18 cellular contexts compared by ENCODE assay signal in the genomic region with DNA sequence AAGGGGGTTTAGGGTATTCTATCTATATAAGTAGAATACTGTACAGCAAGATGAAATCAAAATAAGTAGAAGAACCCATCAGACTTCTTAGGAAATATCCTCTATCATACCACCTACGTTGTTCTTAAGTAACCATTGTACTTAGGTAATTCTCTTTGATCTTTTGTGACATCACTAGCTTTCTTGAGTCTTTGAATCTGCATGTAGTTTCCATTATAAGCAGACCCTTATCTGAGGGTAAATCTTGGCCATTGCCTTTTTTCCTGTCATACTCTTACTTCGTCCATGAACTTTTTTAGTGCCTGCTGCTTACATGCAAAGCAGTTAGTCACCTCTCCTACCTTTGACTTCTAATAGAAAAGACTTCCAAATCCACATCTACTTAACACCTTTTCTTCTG. TPM values are rescaled to one million over a fixed set of nuclear protein-coding genes. Genes with fewer than 3 reads are reported as not detected.
DNase-seq lines count a peak whose midpoint lies in the region; ATAC-seq and TF ChIP-seq lines count a peak whose summit lies in the region.
"Had no signal": no experiment of that assay in that cellular context is flagged by ENCODE, and none has a peak within 500 bp of the region (broad histone marks: within the 10 kb centered on the region; RNA-seq: fewer than 3 reads in every experiment).

No MANE protein-coding gene starts in this region.

- peak overlapping the region; percentile 3 for H3K4me3 Mint-ChIP-seq in activated CD4-positive, alpha-beta T cell treated with anti-CD3 and anti-CD28 coated beads, Interleukin-2, amount 10 ng/mL, durations not matched to agents 24 days and 14 days
- H3K4me3 Mint-ChIP-seq in T-helper 17 cell, result peak overlapping the region; percentile 59
- H3K4me3 Mint-ChIP-seq in central memory CD8-positive, alpha-beta T cell, result peak overlapping the region; percentile 16

- H3K27me3 Mint-ChIP-seq in activated CD4-positive, alpha-beta T cell treated with anti-CD3 and anti-CD28 coated beads, Interleukin-2, amount 10 ng/mL, durations not matched to agents 24 days and 14 days, result no peaks in the 10 kb centered on the region
- no peaks in the 10 kb centered on the region for H3K27me3 Mint-ChIP-seq in T-helper 17 cell
- H3K27me3 Mint-ChIP-seq in central memory CD8-positive, alpha-beta T cell, result no peaks in the 10 kb centered on the region

- TF ChIP-seq CTCF in GM10266 (IDR thresholded peaks at IDR 0.05; ENCODE audit: control insufficient read depth, insufficient read depth, low read depth, missing control alignments), result no peak

- H3K9me3 Mint-ChIP-seq in activated CD4-positive, alpha-beta T cell treated with anti-CD3 and anti-CD28 coated beads, Interleukin-2, amount 10 ng/mL, durations not matched to agents 24 days and 14 days, result no peaks in the 10 kb centered on the region
- H3K9me3 Mint-ChIP-seq in central memory CD8-positive, alpha-beta T cell, result no peaks in the 10 kb centered on the region

- peaks cover 48% of the 10 kb centered on the region for H3K36me3 Mint-ChIP-seq in activated CD4-positive, alpha-beta T cell treated with anti-CD3 and anti-CD28 coated beads, Interleukin-2, amount 10 ng/mL, durations not matched to agents 24 days and 14 days (ENCODE audit: low read depth)
- peaks cover 7% of the 10 kb centered on the region for H3K36me3 Mint-ChIP-seq in T-helper 17 cell (ENCODE audit: low read depth)
- H3K36me3 Mint-ChIP-seq in central memory CD8-positive, alpha-beta T cell (ENCODE audit: insufficient read depth), result peaks cover 50% of the 10 kb centered on the region

- no peaks in the 10 kb centered on the region for H3K9me3 ChIP-seq in T-helper 17 cell (ENCODE audit: control insufficient read depth, low read length, poor library complexity, severe bottlenecking)
- H3K9me3 ChIP-seq: ascending aorta, tibial nerve had no signal

- peak; percentile 21 for ATAC-seq in T-helper 17 cell
- no peak for ATAC-seq in central memory CD8-positive, alpha-beta T cell (replicated peaks; ENCODE audit: extremely low read depth, poor library complexity, severe bottlenecking)

- intact Hi-C loops in activated CD4-positive, alpha-beta T cell treated with anti-CD3 and anti-CD28 coated beads, Interleukin-2, amount 10 ng/mL, durations not matched to agents 24 days and 14 days (cut with micrococcal nuclease), result no loop called here

- H3K27ac Mint-ChIP-seq in activated CD4-positive, alpha-beta T cell treated with anti-CD3 and anti-CD28 coated beads, Interleukin-2, amount 10 ng/mL, durations not matched to agents 24 days and 14 days, result peak overlapping the region; percentile 68
- H3K27ac Mint-ChIP-seq in T-helper 17 cell, result peak overlapping the region; percentile 71
- H3K27ac Mint-ChIP-seq in central memory CD8-positive, alpha-beta T cell (ENCODE audit: low read depth), result peak overlapping the region; percentile 14

- H3K4me1 Mint-ChIP-seq in activated CD4-positive, alpha-beta T cell treated with anti-CD3 and anti-CD28 coated beads, Interleukin-2, amount 10 ng/mL, durations not matched to agents 24 days and 14 days, result peaks cover 41% of the 10 kb centered on the region
- H3K4me1 Mint-ChIP-seq in T-helper 17 cell, result peaks cover 57% of the 10 kb centered on the region
- peaks cover 73% of the 10 kb centered on the region for H3K4me1 Mint-ChIP-seq in central memory CD8-positive, alpha-beta T cell

- DNase-seq in activated CD4-positive, alpha-beta T cell treated with anti-CD3 and anti-CD28 coated beads, Interleukin-2, amount 10 ng/mL, durations not matched to agents 24 days and 14 days, result no peak
- no peak for DNase-seq in activated CD4-positive, alpha-beta T cell treated with anti-CD3 and anti-CD28 coated beads for 48 hours
- DNase-seq in T-helper 17 cell (no peak), renal cortical epithelial cell (ENCODE audit: low read depth) (peak; percentile 11), NCI-H1105 (lab: John Stamatoyannopoulos, UW) (no peak), GM10266 (ENCODE audit: extremely low spot score) (no peak), NCI-H128 (lab: John Stamatoyannopoulos, UW; ENCODE audit: unreplicated experiment) (no peak)
- DNase-seq in central memory CD8-positive, alpha-beta T cell (ENCODE audit: low spot score in 2 of 2), result no peak
- DNase-seq: activated CD8-positive, alpha-beta memory T cell treated with anti-CD3 and anti-CD28 coated beads, Interleukin-2, amount 50 U/mL, for 4 hours; activated naive CD4-positive, alpha-beta T cell treated with Interleukin-2 at 50 U/mL for 16 hours; AML-193; hypothalamus; KG1; NCI-H187; NCI-H526 treated with DMSO at 0.1 percent for 48 hours; stimulated activated naive CD4-positive, alpha-beta T cell had no signal

RNA-seq across cellular contexts. Expression of a gene that starts 49.0 kb away (rescaled TPM):
- 125 and 130 TPM in 2 replicates for total RNA-seq in activated CD4-positive, alpha-beta T cell treated with anti-CD3 and anti-CD28 coated beads, Interleukin-2, amount 10 ng/mL, durations not matched to agents 24 days and 14 days
- total RNA-seq in T-helper 17 cell, result 100 to 1,000 TPM; 171 to 195 TPM
- total RNA-seq in renal cortical epithelial cell, result 46.5 and 92.2 TPM in 2 replicates

Comparison
In these comparisons a context has a peak if more than half of its experiments do, and no peak if none do; other contexts are left out.
1. H3K27ac Mint-ChIP-seq: peak in every context shown above with its lines; median percentile 71 in T-helper 17 cell; 68 in activated CD4-positive, alpha-beta T cell treated with anti-CD3 and anti-CD28 coated beads, Interleukin-2, amount 10 ng/mL, durations not matched to agents 24 days and 14 days; 14 in central memory CD8-positive, alpha-beta T cell.
2. H3K4me3 Mint-ChIP-seq: peak in every context shown above with its lines; median percentile 59 in T-helper 17 cell; 16 in central memory CD8-positive, alpha-beta T cell; 3 in activated CD4-positive, alpha-beta T cell treated with anti-CD3 and anti-CD28 coated beads, Interleukin-2, amount 10 ng/mL, durations not matched to agents 24 days and 14 days.